10 cellular contexts compared by ENCODE assay signal in the genomic region with DNA sequence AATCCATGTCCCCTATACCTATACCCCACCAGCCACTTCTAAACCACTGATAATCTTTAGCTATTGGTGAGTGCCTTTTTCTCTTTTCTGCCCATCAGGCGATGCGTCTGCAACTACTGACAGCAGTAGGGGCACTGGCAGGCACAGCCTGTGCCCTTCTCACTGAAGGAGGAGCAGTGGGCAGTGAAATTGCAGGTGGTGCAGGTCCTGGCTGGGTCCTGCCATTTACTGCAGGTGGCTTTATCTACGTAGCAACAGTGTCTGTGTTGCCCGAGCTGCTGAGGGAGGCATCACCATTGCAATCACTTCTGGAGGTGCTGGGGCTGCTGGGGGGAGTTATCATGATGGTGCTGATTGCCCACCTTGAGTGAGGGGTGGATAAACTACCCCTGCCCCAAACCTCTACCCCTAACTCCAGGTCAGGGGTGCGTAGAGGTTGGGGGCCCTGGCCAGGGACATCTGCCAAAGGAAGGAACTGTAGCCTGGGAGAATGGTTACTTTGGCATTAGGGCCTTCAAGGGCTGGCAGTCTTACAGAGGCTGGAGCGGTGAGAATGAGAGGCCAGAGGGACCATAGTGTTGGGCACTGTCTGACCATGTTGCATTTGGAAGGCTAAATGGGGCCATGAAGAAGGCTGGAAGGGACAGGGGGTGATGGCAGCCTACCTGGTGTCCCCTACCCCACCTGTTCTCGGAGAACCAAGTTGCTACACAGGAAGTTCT. TPM values are rescaled to one million over a fixed set of nuclear protein-coding genes. Genes with fewer than 3 reads are reported as not detected.
DNase-seq lines count a peak whose midpoint lies in the region; ATAC-seq, FAIRE-seq and TF ChIP-seq lines count a peak whose summit lies in the region.
"Had no signal": no experiment of that assay in that cellular context is flagged by ENCODE, and none has a peak within 500 bp of the region (broad histone marks: within the 10 kb centered on the region; RNA-seq: fewer than 3 reads in every experiment).

No MANE protein-coding gene starts in this region.

- peaks cover 8% of the 10 kb centered on the region for H4K20me1 ChIP-seq in DND-41 (ENCODE audit: insufficient read depth, low read length)
- no peaks in the 10 kb centered on the region for H4K20me1 ChIP-seq in OCI-LY3 (ENCODE audit: insufficient read depth, low read length)

- TF ChIP-seq CTCF in DND-41 (IDR thresholded peaks at IDR 0.05; ENCODE audit: borderline replicate concordance, extremely low read depth, low read length, poor library complexity, severe bottlenecking): no peak
- no peak for TF ChIP-seq CTCF in OCI-LY3 (IDR thresholded peaks at IDR 0.05; ENCODE audit: low read depth, low read length)
- TF ChIP-seq CTCF in pancreas (IDR thresholded peaks at IDR 0.05): no peak

- H3K4me3 ChIP-seq in DND-41 (ENCODE audit: low read depth in 1 of 2, low read length in 2 of 2) (peak overlapping the region in 1 of 2 experiments; percentile 60; a peak in 2 of 4 replicates), OCI-LY3 (ENCODE audit: low read length) (peak overlapping the region; percentile 99; the same call in 1 of the 2 replicates), pancreas (peak overlapping the region in 2 of 4 donors; percentile 68 to 75)
- peak overlapping the region; percentile 75 for H3K4me3 ChIP-seq in effector memory CD4-positive, alpha-beta T cell (ENCODE audit: insufficient read depth, low read depth, low read length, poor library complexity, severe bottlenecking)

- no peaks in the 10 kb centered on the region for H3K9me3 ChIP-seq in DND-41 (ENCODE audit: insufficient read depth, low read length, severe bottlenecking)
- no peaks in the 10 kb centered on the region for H3K9me3 ChIP-seq in OCI-LY3 (ENCODE audit: insufficient read depth, low read length)
- no peaks in the 10 kb centered on the region for H3K9me3 ChIP-seq in effector memory CD4-positive, alpha-beta T cell (ENCODE audit: control insufficient read depth, low read length)
- H3K9me3 ChIP-seq in pancreas: no peaks in the 10 kb centered on the region
- H3K9me3 ChIP-seq: right lobe of liver had no signal

- H2AFZ ChIP-seq in DND-41 (ENCODE audit: low read depth, low read length): no peak overlapping the region
- H2AFZ ChIP-seq in OCI-LY3 (ENCODE audit: low read depth, low read length): no peak overlapping the region

- intact Hi-C loops in pancreas (cut with DNase I): no loop called here

- H3K36me3 ChIP-seq in DND-41 (ENCODE audit: insufficient read depth, low read length) (peaks cover 30% of the 10 kb centered on the region), OCI-LY3 (replicated peaks; ENCODE audit: low read depth, low read length) (peaks cover 19% of the 10 kb centered on the region), pancreas (peaks cover 0 to 18% (median 16%) of the 10 kb centered on the region in 3 donors)
- H3K36me3 ChIP-seq in effector memory CD4-positive, alpha-beta T cell (ENCODE audit: control insufficient read depth, insufficient read depth, low read length): peaks cover 11% of the 10 kb centered on the region

- no peak for ATAC-seq in DND-41 (ENCODE audit: insufficient read depth, low read depth)
- no peak for ATAC-seq in pancreas

- H3K27ac ChIP-seq in DND-41 (ENCODE audit: low read length): peak overlapping the region; percentile 39; the same call in 1 of the 2 replicates
- no peak overlapping the region for H3K27ac ChIP-seq in OCI-LY3 (ENCODE audit: low read length)
- H3K27ac ChIP-seq in effector memory CD4-positive, alpha-beta T cell (ENCODE audit: insufficient read depth, low read length, poor library complexity, severe bottlenecking): peak overlapping the region; percentile 76
- peak overlapping the region in 3 of 4 donors; percentile 81 to 84 (median 82) for H3K27ac ChIP-seq in pancreas

- peak overlapping the region; percentile 61; the same call in 1 of the 2 replicates for H3K9ac ChIP-seq in DND-41 (ENCODE audit: low read depth, low read length)
- no peak overlapping the region for H3K9ac ChIP-seq in OCI-LY3 (ENCODE audit: low read length)

- H3K27me3 ChIP-seq in DND-41 (ENCODE audit: insufficient read depth, low read length, poor library complexity): no peaks in the 10 kb centered on the region
- H3K27me3 ChIP-seq in OCI-LY3 (ENCODE audit: low read depth, low read length): no peaks in the 10 kb centered on the region
- no peaks in the 10 kb centered on the region for H3K27me3 ChIP-seq in effector memory CD4-positive, alpha-beta T cell (replicated peaks; ENCODE audit: control insufficient read depth, insufficient read depth, low read length, poor library complexity, severe bottlenecking)
- no peaks in the 10 kb centered on the region for H3K27me3 ChIP-seq in pancreas
- H3K27me3 ChIP-seq: right lobe of liver had no signal

- WGBS in pancreas, 2 donors: 63 to 74% methylated on average over 7 of the region's 7 CpGs

- H3K4me1 ChIP-seq in DND-41 (ENCODE audit: insufficient read depth, low read length) (peaks cover 62% of the 10 kb centered on the region), OCI-LY3 (ENCODE audit: low read length) (peaks cover 22% of the 10 kb centered on the region), pancreas (peaks cover 11 to 30% (median 21%) of the 10 kb centered on the region in 3 donors)
- H3K4me1 ChIP-seq in effector memory CD4-positive, alpha-beta T cell (ENCODE audit: control insufficient read depth, insufficient read depth, low read length, poor library complexity, severe bottlenecking): peaks cover 45% of the 10 kb centered on the region

- FAIRE-seq in pancreas (lab: Jason Lieb, UNC): no peak
- FAIRE-seq: bronchial epithelial cell had no signal

- DNase-seq in DND-41 (no peak), pancreas (peak in 1 of 6 donors; percentile 34), NCI-H2081 (lab: John Stamatoyannopoulos, UW) (no peak), DMS 273 (lab: John Stamatoyannopoulos, UW; ENCODE audit: unreplicated experiment) (no peak), C1 segment of cervical spinal cord (lab: John Stamatoyannopoulos, UW) (no peak), T-helper 9 cell (no peak)
- no peak for DNase-seq in effector memory CD4-positive, alpha-beta T cell

- peak overlapping the region; percentile 66 for H3K4me2 ChIP-seq in DND-41 (ENCODE audit: insufficient read depth, low read length)
- H3K4me2 ChIP-seq in OCI-LY3 (ENCODE audit: low read length): peak overlapping the region; percentile 71

- H3K79me2 ChIP-seq in DND-41 (ENCODE audit: insufficient read depth, low read length): peaks cover 50% of the 10 kb centered on the region
- peaks cover 36% of the 10 kb centered on the region for H3K79me2 ChIP-seq in OCI-LY3 (ENCODE audit: low read length)

RNA-seq across cellular contexts. Expression of a gene that starts 0.9 kb away (rescaled TPM):
- total RNA-seq in pancreas: 10 to 100 TPM; 20.9 to 47.3 (median 31.4) TPM
- 10 to 100 TPM; 36.2 to 47.4 TPM for polyA plus RNA-seq in pancreas

RNA-seq across cellular contexts. Expression of a gene that starts 2.9 kb away (rescaled TPM):
- total RNA-seq in pancreas: 10 to 100 TPM; 41.6 to 87.5 (median 64.5) TPM
- 100 to 1,000 TPM in 1 of 2 donors, 10 to 100 TPM in 1; 53.9 to 111 TPM for polyA plus RNA-seq in pancreas

RNA-seq across cellular contexts. Expression of a gene that starts 3.1 kb away (rescaled TPM):
- total RNA-seq in pancreas: 10 to 100 TPM; 20.1 to 30.9 (median 21.9) TPM
- polyA plus RNA-seq in pancreas: 10 to 100 TPM; 48.8 to 68.3 TPM

RNA-seq across cellular contexts. Expression of a gene that starts 4.7 kb away (rescaled TPM):
- total RNA-seq in pancreas: 10 to 100 TPM; 15.0 to 28.0 (median 20.1) TPM
- 10 to 100 TPM; 47.4 to 57.6 TPM for polyA plus RNA-seq in pancreas

RNA-seq across cellular contexts. Expression of a gene that starts 11.3 kb away (rescaled TPM):
- under 1 TPM; 0.15 to 0.75 (median 0.36) TPM for total RNA-seq in pancreas
- polyA plus RNA-seq in pancreas: 1 to 10 TPM; 2.9 to 3.1 TPM
